9 cellular contexts compared by ENCODE assay signal in genomic region chr20:20627471-20627870, GRCh38.
"Had no signal": no experiment of that assay in that cellular context is flagged by ENCODE, and none has a peak within 500 bp of the region (broad histone marks: within the 10 kb centered on the region; RNA-seq: fewer than 3 reads in every experiment).

No MANE protein-coding gene starts in this region.

- H3K36me3 ChIP-seq: HAP-1 had no signal

- H3K4me3 Mint-ChIP-seq: GM23338, H9, HFFc6 had no signal

- ATAC-seq: GM23338, HCT116 had no signal

- H3K4me1 ChIP-seq: HAP-1 had no signal

- H3K9me3 ChIP-seq: HAP-1 had no signal

- H3K4me1 Mint-ChIP-seq: GM23338 had no signal

- H3K27ac ChIP-seq: GM23248 had no signal

- DNase-seq: GM23248, GOT3, H7, H9, HCEC 1CT, HFFc6 had no signal

- H3K27ac Mint-ChIP-seq: H9, HFFc6 had no signal

- H3K9me3 Mint-ChIP-seq: GM23338, H9, HFFc6 had no signal

- H3K4me3 ChIP-seq: GM23248, GM23338, HAP-1 had no signal
